1 cellular context compared by ENCODE assay signal in the genomic region with DNA sequence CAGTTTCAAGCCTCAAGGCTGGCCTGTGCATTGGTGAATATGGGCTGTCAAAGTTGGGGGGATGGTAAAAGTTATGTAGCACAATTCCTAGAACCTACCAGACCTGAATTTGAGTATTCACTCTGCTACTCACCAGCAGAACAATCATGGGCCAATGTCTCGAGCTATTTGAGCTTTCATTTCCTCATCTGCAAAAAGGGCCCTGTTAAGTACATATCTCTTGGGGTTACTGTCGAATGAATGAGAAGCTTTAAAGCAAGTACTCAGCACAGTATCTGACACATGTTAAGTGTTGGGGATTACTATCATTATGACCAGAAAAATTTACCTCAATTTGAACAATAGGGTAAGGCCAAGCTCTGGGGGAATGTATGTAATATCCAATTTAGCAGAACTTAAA.
TF ChIP-seq lines count a peak whose summit lies in the region.

No MANE protein-coding gene starts in this region.

TF ChIP-seq in GM12878, 131 proteins besides CTCF, POLR2A, EP300 and RAD21 (continued from another document):
- no peak for TF ChIP-seq MXI1 (IDR thresholded peaks at IDR 0.05; ENCODE audit: low read depth, low read length)
